In the genomic region with DNA sequence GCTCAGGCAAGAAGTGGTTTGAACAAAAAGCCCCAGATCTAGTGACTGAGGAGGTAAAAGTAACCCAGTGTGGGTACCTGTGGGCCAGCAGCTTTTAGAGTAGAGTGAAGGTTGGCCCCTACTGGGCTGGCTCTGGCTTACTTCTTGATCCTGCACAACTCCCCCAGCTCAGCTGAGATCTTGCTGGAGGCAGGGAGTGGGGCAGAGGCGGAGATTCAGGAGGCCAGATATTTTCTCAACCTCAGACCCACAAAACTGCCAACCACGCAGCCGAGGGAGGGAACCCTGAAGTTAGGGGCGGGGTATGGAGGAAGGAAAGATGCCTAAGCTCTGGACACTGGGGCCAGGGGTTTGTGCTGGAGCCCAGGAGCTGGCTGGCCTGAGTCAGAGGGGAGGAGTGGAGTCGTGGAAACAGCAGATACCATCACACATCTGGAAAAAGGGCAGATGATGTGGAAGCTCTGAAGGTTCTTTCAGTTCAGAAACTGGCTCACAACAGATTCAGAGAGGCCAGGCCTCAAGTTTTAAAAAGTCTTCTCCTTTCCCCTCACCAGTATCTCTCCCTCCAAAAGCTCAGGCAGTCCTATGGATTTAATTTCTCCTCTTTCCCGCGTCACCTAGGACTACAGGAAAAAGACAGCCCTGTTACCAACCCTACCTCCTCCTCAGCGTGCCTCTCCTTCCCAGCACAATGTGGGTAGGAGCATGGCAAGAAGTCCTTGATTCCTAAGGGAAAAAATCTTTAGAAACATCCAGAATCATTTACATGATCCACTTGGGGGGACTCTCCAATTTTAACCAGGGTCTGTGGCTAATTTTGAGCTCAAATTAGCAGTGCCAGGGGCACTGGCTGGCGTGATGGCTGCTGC, we compare ENCODE assay signal across 1 cellular context.
TF ChIP-seq lines count a peak whose summit lies in the region.

No MANE protein-coding gene starts in this region.

TF ChIP-seq in HCT116, 20 proteins besides CTCF, POLR2A, EP300 and RAD21:
- TF ChIP-seq SP1 (IDR thresholded peaks at IDR 0.05; ENCODE audit: low read depth) (no peak), SRF (IDR thresholded peaks at IDR 0.05; ENCODE audit: low read depth) (no peak), TCF7L2 (IDR thresholded peaks at IDR 0.05; ENCODE audit: borderline replicate concordance, extremely low read depth, insufficient read depth, insufficient read length) (no peak), FOSL1 (IDR thresholded peaks at IDR 0.05; ENCODE audit: low read depth) (no peak), MAX (IDR thresholded peaks at IDR 0.05) (no peak), YY1 (IDR thresholded peaks at IDR 0.05; ENCODE audit: extremely low read depth, insufficient replicate concordance, low read depth, low read length) (no peak), ZNF274 (IDR thresholded peaks at IDR 0.05; ENCODE audit: low read depth, low read length) (no peak), JUND (IDR thresholded peaks at IDR 0.05) (no peak), CEBPB (IDR thresholded peaks at IDR 0.05; ENCODE audit: low read depth) (no peak)
- TF ChIP-seq, protein P1, sequence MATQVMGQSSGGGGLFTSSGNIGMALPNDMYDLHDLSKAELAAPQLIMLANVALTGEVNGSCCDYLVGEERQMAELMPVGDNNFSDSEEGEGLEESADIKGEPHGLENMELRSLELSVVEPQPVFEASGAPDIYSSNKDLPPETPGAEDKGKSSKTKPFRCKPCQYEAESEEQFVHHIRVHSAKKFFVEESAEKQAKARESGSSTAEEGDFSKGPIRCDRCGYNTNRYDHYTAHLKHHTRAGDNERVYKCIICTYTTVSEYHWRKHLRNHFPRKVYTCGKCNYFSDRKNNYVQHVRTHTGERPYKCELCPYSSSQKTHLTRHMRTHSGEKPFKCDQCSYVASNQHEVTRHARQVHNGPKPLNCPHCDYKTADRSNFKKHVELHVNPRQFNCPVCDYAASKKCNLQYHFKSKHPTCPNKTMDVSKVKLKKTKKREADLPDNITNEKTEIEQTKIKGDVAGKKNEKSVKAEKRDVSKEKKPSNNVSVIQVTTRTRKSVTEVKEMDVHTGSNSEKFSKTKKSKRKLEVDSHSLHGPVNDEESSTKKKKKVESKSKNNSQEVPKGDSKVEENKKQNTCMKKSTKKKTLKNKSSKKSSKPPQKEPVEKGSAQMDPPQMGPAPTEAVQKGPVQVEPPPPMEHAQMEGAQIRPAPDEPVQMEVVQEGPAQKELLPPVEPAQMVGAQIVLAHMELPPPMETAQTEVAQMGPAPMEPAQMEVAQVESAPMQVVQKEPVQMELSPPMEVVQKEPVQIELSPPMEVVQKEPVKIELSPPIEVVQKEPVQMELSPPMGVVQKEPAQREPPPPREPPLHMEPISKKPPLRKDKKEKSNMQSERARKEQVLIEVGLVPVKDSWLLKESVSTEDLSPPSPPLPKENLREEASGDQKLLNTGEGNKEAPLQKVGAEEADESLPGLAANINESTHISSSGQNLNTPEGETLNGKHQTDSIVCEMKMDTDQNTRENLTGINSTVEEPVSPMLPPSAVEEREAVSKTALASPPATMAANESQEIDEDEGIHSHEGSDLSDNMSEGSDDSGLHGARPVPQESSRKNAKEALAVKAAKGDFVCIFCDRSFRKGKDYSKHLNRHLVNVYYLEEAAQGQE (IDR thresholded peaks at IDR 0.05; ENCODE audit: low read depth), result no peak
- TF ChIP-seq, protein P2, sequence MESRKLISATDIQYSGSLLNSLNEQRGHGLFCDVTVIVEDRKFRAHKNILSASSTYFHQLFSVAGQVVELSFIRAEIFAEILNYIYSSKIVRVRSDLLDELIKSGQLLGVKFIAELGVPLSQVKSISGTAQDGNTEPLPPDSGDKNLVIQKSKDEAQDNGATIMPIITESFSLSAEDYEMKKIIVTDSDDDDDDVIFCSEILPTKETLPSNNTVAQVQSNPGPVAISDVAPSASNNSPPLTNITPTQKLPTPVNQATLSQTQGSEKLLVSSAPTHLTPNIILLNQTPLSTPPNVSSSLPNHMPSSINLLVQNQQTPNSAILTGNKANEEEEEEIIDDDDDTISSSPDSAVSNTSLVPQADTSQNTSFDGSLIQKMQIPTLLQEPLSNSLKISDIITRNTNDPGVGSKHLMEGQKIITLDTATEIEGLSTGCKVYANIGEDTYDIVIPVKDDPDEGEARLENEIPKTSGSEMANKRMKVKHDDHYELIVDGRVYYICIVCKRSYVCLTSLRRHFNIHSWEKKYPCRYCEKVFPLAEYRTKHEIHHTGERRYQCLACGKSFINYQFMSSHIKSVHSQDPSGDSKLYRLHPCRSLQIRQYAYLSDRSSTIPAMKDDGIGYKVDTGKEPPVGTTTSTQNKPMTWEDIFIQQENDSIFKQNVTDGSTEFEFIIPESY (IDR thresholded peaks at IDR 0.05; ENCODE audit: extremely low read depth, insufficient replicate concordance, low read length), result no peak
TF ChIP-seq in HCT116: peak in this region for 0.
